Comparison of ENCODE assay signal across 18 cellular contexts in genomic region chr14:89198544-89199329, GRCh38.
DNase-seq lines count a peak whose midpoint lies in the region; ATAC-seq, FAIRE-seq and TF ChIP-seq lines count a peak whose summit lies in the region.
"Had no signal": no experiment of that assay in that cellular context is flagged by ENCODE, and none has a peak within 500 bp of the region (broad histone marks: within the 10 kb centered on the region; RNA-seq: fewer than 3 reads in every experiment).

No MANE protein-coding gene starts in this region.

- H3K4me1 ChIP-seq in right lobe of liver (no peaks in the 10 kb centered on the region), HepG2 (ENCODE audit: insufficient read depth, low read length) (no peaks in the 10 kb centered on the region), aorta (ENCODE audit: control insufficient read depth in 1 of 2, insufficient read depth in 2 of 2, low read length in 2 of 2) (peaks cover 0 to 6% of the 10 kb centered on the region in 2 donors)

- H3K4me1 Mint-ChIP-seq in mesothelial cell of epicardium = peaks cover 11% of the 10 kb centered on the region

- H3K9ac ChIP-seq in HepG2 (ENCODE audit: insufficient read depth, low read depth, low read length) = no peak overlapping the region

- H3K27ac Mint-ChIP-seq in mesothelial cell of epicardium = peak overlapping the region; percentile 8
- H3K27ac Mint-ChIP-seq: activated naive CD8-positive, alpha-beta T cell treated with anti-CD3 and anti-CD28 coated beads, Interleukin-2, amount 10 ng/mL, durations not matched to agents 7 days and 5 days had no signal

- H3K9me3 ChIP-seq in right lobe of liver (no peaks in the 10 kb centered on the region), HepG2 (ENCODE audit: low read length) (no peaks in the 10 kb centered on the region), aorta (ENCODE audit: control insufficient read depth, low read length) (no peaks in the 10 kb centered on the region)

- H3K27ac ChIP-seq in right lobe of liver (no peak overlapping the region), HepG2 (ENCODE audit: extremely low read length, insufficient read depth, low read length) (no peak overlapping the region), aorta (ENCODE audit: low read depth in 1 of 2, low read length in 2 of 2) (no peak overlapping the region)

- H3K27me3 ChIP-seq in right lobe of liver = no peaks in the 10 kb centered on the region
- H3K27me3 ChIP-seq in HepG2 (ENCODE audit: control insufficient read depth in 1 of 2, insufficient read depth in 2 of 2, low read length in 2 of 2) = no peaks in the 10 kb centered on the region
- no peaks in the 10 kb centered on the region for H3K27me3 ChIP-seq in aorta (ENCODE audit: control insufficient read depth in 1 of 2, insufficient read depth in 2 of 2, low read length in 1 of 2)

- CTCF ChIA-PET in HepG2 (lab: Yijun Ruan, JAX; ENCODE audit: low intra/inter-chr PET ratio, low total read pairs) = no interaction called here

- in situ Hi-C loops in HepG2 (cut with HindIII; ENCODE audit: extremely low pct_ligation_motif_present, low pct_unique_long_range_greater_than_20kb) = no loop called here

- TF ChIP-seq RAD21 in HepG2 (CRISPR knock-in tag; IDR thresholded peaks at IDR 0.05) = no peak

- no peak overlapping the region for H3K4me2 ChIP-seq in HepG2 (ENCODE audit: low read depth, low read length)

- no peak for FAIRE-seq in HepG2 (lab: Jason Lieb, UNC)

- H3K9me3 Mint-ChIP-seq in mesothelial cell of epicardium = peaks cover 3% of the 10 kb centered on the region
- H3K9me3 Mint-ChIP-seq: IgD-negative memory B cell had no signal

- no TSS peak for BruUV-seq in HepG2 (replicated peaks; lab: Mats Ljungman, UMichigan)

- H3K27me3 Mint-ChIP-seq in mesothelial cell of epicardium (ENCODE audit: low read depth) = no peaks in the 10 kb centered on the region
- H3K27me3 Mint-ChIP-seq: activated naive CD8-positive, alpha-beta T cell treated with anti-CD3 and anti-CD28 coated beads, Interleukin-2, amount 10 ng/mL, durations not matched to agents 7 days and 5 days; IgD-negative memory B cell had no signal

- no peak overlapping the region for H3K4me3 Mint-ChIP-seq in mesothelial cell of epicardium
- H3K4me3 Mint-ChIP-seq: activated naive CD8-positive, alpha-beta T cell treated with anti-CD3 and anti-CD28 coated beads, Interleukin-2, amount 10 ng/mL, durations not matched to agents 7 days and 5 days; IgD-negative memory B cell had no signal

- peaks cover 34% of the 10 kb centered on the region for H4K20me1 ChIP-seq in HepG2 (ENCODE audit: insufficient read depth, low read length)

- TF ChIP-seq POLR2A in right lobe of liver (IDR thresholded peaks at IDR 0.05) (no peak), HepG2 (IDR thresholded peaks at IDR 0.05; ENCODE audit: insufficient read depth in 1 of 2, low read depth in 2 of 2, low read length in 2 of 2) (no peak)

- peaks cover 24% of the 10 kb centered on the region for H3K36me3 Mint-ChIP-seq in mesothelial cell of epicardium

- DNase-seq in right lobe of liver (no peak), HepG2 (ENCODE audit: low spot score) (no peak), cerebellum (ENCODE audit: low spot score) (peak; percentile 41), mesothelial cell of epicardium (ENCODE audit: low spot score in 2 of 2, unreplicated experiment in 2 of 2) (no peak), aorta (no peak)
- DNase-seq: activated naive CD8-positive, alpha-beta T cell treated with anti-CD3 and anti-CD28 coated beads, Interleukin-2, amount 10 ng/mL, durations not matched to agents 7 days and 5 days; DMS53; effector CD4-positive, alpha-beta T cell; glutamatergic neuron; NCI-H526 treated with DMSO at 0.1 percent for 48 hours; RPMI8226; stimulated activated CD4-positive, alpha-beta T cell treated with anti-CD3 and anti-CD28 coated beads, Interleukin-4, amount 100 ng/mL, for 24 hours; stimulated activated naive CD4-positive, alpha-beta T cell treated with Interleukin-2 at 50 U/mL for 16 hours; T-helper 9 cell had no signal

- H3K79me2 ChIP-seq in HepG2 (ENCODE audit: insufficient read depth, low read length) = peaks cover 6% of the 10 kb centered on the region

- intact Hi-C loops in right lobe of liver (cut with DNase I) = no loop called here
- intact Hi-C loops in HepG2 (cut with micrococcal nuclease; ENCODE audit: unreplicated experiment) = no loop called here
- intact Hi-C loops in aorta (cut with DNase I) = no loop called here

- TF ChIP-seq EP300 in HepG2 (IDR thresholded peaks at IDR 0.05; ENCODE audit: low read depth in 2 of 2, low read length in 2 of 2) (no peak), HepG2 (CRISPR knock-in tag; IDR thresholded peaks at IDR 0.05; ENCODE audit: borderline replicate concordance) (no peak)

- POLR2A ChIA-PET in HepG2 (lab: Yijun Ruan, JAX) = no interaction called here

- ATAC-seq in right lobe of liver = peak in 3 of 4 donors; percentile 19 to 42 (median 26)
- no peak for ATAC-seq in HepG2
- peak; percentile 54 for ATAC-seq in aorta (ENCODE audit: low FRiP score)
- ATAC-seq in GM18517 (IDR thresholded peaks at IDR 0.05; ENCODE audit: unreplicated experiment) = no peak
- ATAC-seq in HG03097 (IDR thresholded peaks at IDR 0.05; ENCODE audit: low FRiP score, unreplicated experiment) = no peak
- no peak for ATAC-seq in HG02798 (IDR thresholded peaks at IDR 0.05; ENCODE audit: poor library complexity, unreplicated experiment)

- H3K36me3 ChIP-seq in right lobe of liver = no peaks in the 10 kb centered on the region
- peaks cover 14 to 39% of the 10 kb centered on the region in 2 experiments for H3K36me3 ChIP-seq in HepG2 (replicated peaks in 1 of 2; ENCODE audit: control insufficient read depth in 1 of 2, insufficient read depth in 2 of 2, low read length in 2 of 2)
- H3K36me3 ChIP-seq in aorta (ENCODE audit: control insufficient read depth in 1 of 2, insufficient read depth in 2 of 2, low read length in 1 of 2) = no peaks in the 10 kb centered on the region

- H3K4me3 ChIP-seq in right lobe of liver = no peak overlapping the region
- no peak overlapping the region for H3K4me3 ChIP-seq in HepG2 (replicated peaks in 1 of 3; ENCODE audit: insufficient read depth in 1 of 3, low read depth in 2 of 3, low read length in 3 of 3)
- no peak overlapping the region for H3K4me3 ChIP-seq in aorta (ENCODE audit: low read length in 2 of 2)

- no peak overlapping the region for H2AFZ ChIP-seq in HepG2 (ENCODE audit: low read length)

- no peak for TF ChIP-seq CTCF in right lobe of liver (IDR thresholded peaks at IDR 0.05)
- no peak for TF ChIP-seq CTCF in HepG2 (CRISPR knock-in tag; IDR thresholded peaks at IDR 0.05)
- no peak for TF ChIP-seq CTCF in mesothelial cell of epicardium (IDR thresholded peaks at IDR 0.05; ENCODE audit: unreplicated experiment)

- 55% methylated on average over 12 of the region's 12 CpGs for WGBS in right lobe of liver (ENCODE audit: insufficient coverage, low coverage, low lambda C conversion rate, missing lambda C conversion rate)
- 95% methylated on average over 12 of the region's 12 CpGs for WGBS in HepG2 (ENCODE audit: low lambda C conversion rate)
- WGBS in aorta, 2 donors = 63 to 64% methylated on average over 12 of the region's 12 CpGs

TF ChIP-seq in HepG2, 621 proteins besides CTCF, POLR2A, EP300 and RAD21 (continues in another document):
- TF ChIP-seq ZBTB46 (CRISPR knock-in tag; IDR thresholded peaks at IDR 0.05; ENCODE audit: borderline replicate concordance) (no peak), ZNF652 (CRISPR knock-in tag; IDR thresholded peaks at IDR 0.05; ENCODE audit: borderline replicate concordance, low read depth) (no peak), ZSCAN12 (CRISPR knock-in tag; IDR thresholded peaks at IDR 0.05) (no peak), AFF4 (CRISPR knock-in tag; IDR thresholded peaks at IDR 0.05) (no peak), KDM3A (CRISPR knock-in tag; IDR thresholded peaks at IDR 0.05; ENCODE audit: low read depth) (no peak), SMC3 (IDR thresholded peaks at IDR 0.05; ENCODE audit: low read length) (no peak), FOXJ3 (CRISPR knock-in tag; IDR thresholded peaks at IDR 0.05; ENCODE audit: borderline replicate concordance) (no peak)

Comparison
In these comparisons a context has a peak if more than half of its experiments do, and no peak if none do; other contexts are left out.
1. ATAC-seq: peak in right lobe of liver (3 of 4) and aorta (single experiment); none in HepG2 (single experiment), GM18517 (single experiment), HG03097 (single experiment) and HG02798 (single experiment).